In genomic region chr1:21935891-21936365, GRCh38 we compare ENCODE assay signal across 9 cellular contexts. TPM values are rescaled to one million over a fixed set of nuclear protein-coding genes. Genes with fewer than 3 reads are reported as not detected.
A peak's percentile ranks its signal among the peaks of the same experiment; 100 is the strongest.
DNase-seq lines count a peak whose midpoint lies in the region; ATAC-seq and TF ChIP-seq lines count a peak whose summit lies in the region.
"Had no signal": no experiment of that assay in that cellular context is flagged by ENCODE, and none has a peak within 500 bp of the region (broad histone marks: within the 10 kb centered on the region; RNA-seq: fewer than 3 reads in every experiment).

No MANE protein-coding gene starts in this region.

- no peak for TF ChIP-seq CTCF in cardiac muscle cell (IDR thresholded peaks at IDR 0.05; ENCODE audit: low read depth, low read length)
- no peak for TF ChIP-seq CTCF in uterus (IDR thresholded peaks at IDR 0.05)

- peaks cover 15% of the 10 kb centered on the region for H3K79me1 ChIP-seq in mesendoderm (ENCODE audit: low read length)

- no peak overlapping the region for H2BK5ac ChIP-seq in mesendoderm (ENCODE audit: low read length)

- no CpG with 5 or more reads among the region's 8 CpGs for WGBS in mesendoderm (ENCODE audit: extremely low coverage, insufficient coverage, low lambda C conversion rate)

- no peak overlapping the region for H2BK15ac ChIP-seq in mesendoderm (replicated peaks; ENCODE audit: low read depth)

- intact Hi-C loops in left cardiac atrium (cut with DNase I) (no loop called here), uterus (cut with DNase I; ENCODE audit: low total_unique reads) (no loop called here)

- H3K9me3 ChIP-seq in cardiac muscle cell (ENCODE audit: low read depth) (no peaks in the 10 kb centered on the region), uterus (no peaks in the 10 kb centered on the region)

- no peaks in the 10 kb centered on the region for H3K9me3 Mint-ChIP-seq in central memory CD8-positive, alpha-beta T cell

- no peaks in the 10 kb centered on the region for H3K27me3 ChIP-seq in cardiac muscle cell
- no peaks in the 10 kb centered on the region for H3K27me3 ChIP-seq in mesendoderm (ENCODE audit: insufficient read depth, low read length, poor library complexity)
- H3K27me3 ChIP-seq in uterus: no peaks in the 10 kb centered on the region

- H3K4ac ChIP-seq in mesendoderm (ENCODE audit: low read depth, low read length): peak overlapping the region; percentile 96

- no peak for ATAC-seq in left cardiac atrium
- no peak for ATAC-seq in central memory CD8-positive, alpha-beta T cell (replicated peaks; ENCODE audit: extremely low read depth, poor library complexity, severe bottlenecking)
- ATAC-seq in HG03280 (IDR thresholded peaks at IDR 0.05; ENCODE audit: unreplicated experiment): no peak

- H3K36me3 ChIP-seq in cardiac muscle cell (no peaks in the 10 kb centered on the region), mesendoderm (ENCODE audit: control insufficient read depth, insufficient read depth, low read length) (no peaks in the 10 kb centered on the region), uterus (no peaks in the 10 kb centered on the region)

- H3K4me1 ChIP-seq in cardiac muscle cell (ENCODE audit: low read depth): peaks cover 72% of the 10 kb centered on the region
- H3K4me1 ChIP-seq in mesendoderm (ENCODE audit: control insufficient read depth, low read depth, low read length): peaks cover 21% of the 10 kb centered on the region
- peaks cover 11 to 35% of the 10 kb centered on the region in 2 donors for H3K4me1 ChIP-seq in uterus

- no peak overlapping the region for H3K27ac Mint-ChIP-seq in central memory CD8-positive, alpha-beta T cell (ENCODE audit: low read depth)

- H2BK120ac ChIP-seq in mesendoderm (ENCODE audit: low read depth, low read length): no peak overlapping the region

- peak overlapping the region; percentile 96 for H3K56ac ChIP-seq in mesendoderm (ENCODE audit: low read length)

- H3K27ac ChIP-seq in cardiac muscle cell: peak overlapping the region; percentile 49
- peak overlapping the region; percentile 32 for H3K27ac ChIP-seq in mesendoderm (ENCODE audit: low read depth, low read length)
- peak overlapping the region; percentile 93 for H3K27ac ChIP-seq in uterus

- H3K79me2 ChIP-seq in mesendoderm (ENCODE audit: control insufficient read depth, insufficient read depth, low read length): peaks cover 38% of the 10 kb centered on the region

- H3K4me1 Mint-ChIP-seq in central memory CD8-positive, alpha-beta T cell: peaks cover 12% of the 10 kb centered on the region

- peak overlapping the region; percentile 40 for H3K4me3 Mint-ChIP-seq in central memory CD8-positive, alpha-beta T cell

- peak in 1 of 2 donors; percentile 24 for TF ChIP-seq POLR2A in uterus (IDR thresholded peaks at IDR 0.05)

- DNase-seq in cardiac muscle cell (ENCODE audit: low read depth in 1 of 2, low spot score in 1 of 2): no peak
- no peak for DNase-seq in left cardiac atrium
- DNase-seq in central memory CD8-positive, alpha-beta T cell (ENCODE audit: low spot score in 2 of 2): no peak
- DNase-seq in mesendoderm: peak; percentile 60
- DNase-seq in uterus: no peak
- no peak for DNase-seq in NCI-H146 (lab: John Stamatoyannopoulos, UW)
- DNase-seq in stimulated activated CD4-positive, alpha-beta T cell treated with anti-CD3 and anti-CD28 coated beads, Interleukin-12 subunit alpha, Interleukin-12 subunit beta, amount 100 ng/mL, for 4 hours: no peak

- no peak overlapping the region for H3K23ac ChIP-seq in mesendoderm (ENCODE audit: low read length)

- no peak overlapping the region for H4K8ac ChIP-seq in mesendoderm (ENCODE audit: low read depth, low read length)

- H3K27me3 Mint-ChIP-seq in central memory CD8-positive, alpha-beta T cell: peaks cover 31% of the 10 kb centered on the region

- H4K5ac ChIP-seq in mesendoderm (ENCODE audit: low read length): no peak overlapping the region

- H3K9ac ChIP-seq in mesendoderm (ENCODE audit: low read length): peak overlapping the region; percentile 71

- peak overlapping the region; percentile 66 for H3K4me2 ChIP-seq in mesendoderm (ENCODE audit: low read length)

- H3K18ac ChIP-seq in mesendoderm (ENCODE audit: low read length): peak overlapping the region; percentile 95

- peak overlapping the region; percentile 79 for H3K4me3 ChIP-seq in cardiac muscle cell
- peak overlapping the region; percentile 54 for H3K4me3 ChIP-seq in mesendoderm (ENCODE audit: low read length)
- H3K4me3 ChIP-seq in uterus: peak overlapping the region; percentile 53 to 85

- H3K36me3 Mint-ChIP-seq in central memory CD8-positive, alpha-beta T cell (ENCODE audit: insufficient read depth): peaks cover 4% of the 10 kb centered on the region

- H2AK5ac ChIP-seq in mesendoderm (ENCODE audit: low read length): no peak overlapping the region

RNA-seq across cellular contexts. Expression of gene HSPG2, which starts 1.2 kb away (rescaled TPM):
- total RNA-seq in cardiac muscle cell: 112 and 193 TPM in 2 replicates
- polyA plus RNA-seq in cardiac muscle cell: 62.3 and 96.2 TPM in 2 replicates
- total RNA-seq in left cardiac atrium: 100 to 1,000 TPM; 307 to 608 TPM
- polyA plus RNA-seq in mesendoderm (2013, experiment 1 of 2): 10.1 TPM
- 9.4 TPM for polyA plus RNA-seq in mesendoderm (2013, experiment 2 of 2)
- 100 to 1,000 TPM in 3 of 4 donors, 10 to 100 TPM in 1; 96.8 to 677 (median 290) TPM for total RNA-seq in uterus

RNA-seq across cellular contexts. Expression of gene CELA3B, which starts 40.9 kb away (rescaled TPM):
- total RNA-seq in cardiac muscle cell (not detected in 2 replicates), left cardiac atrium (not detected), uterus (under 1 TPM in 1 of 4 donors, not detected in 3; 0.35 TPM)
- polyA plus RNA-seq in cardiac muscle cell: not detected in 2 replicates
- not detected for polyA plus RNA-seq in mesendoderm (2013, experiment 1 of 2)
- not detected for polyA plus RNA-seq in mesendoderm (2013, experiment 2 of 2)
- total RNA-seq: myocyte had no signal

Comparison
In these comparisons a context has a peak if more than half of its experiments do, and no peak if none do; other contexts are left out.
1. H3K27ac ChIP-seq: peak in every context shown above with its lines; median percentile 93 in uterus; 49 in cardiac muscle cell; 32 in mesendoderm.